In genomic region chr1:162939035-162939434, GRCh38 we compare ENCODE assay signal across 17 cellular contexts.
DNase-seq lines count a peak whose midpoint lies in the region; ATAC-seq, FAIRE-seq and TF ChIP-seq lines count a peak whose summit lies in the region.
"Had no signal": no experiment of that assay in that cellular context is flagged by ENCODE, and none has a peak within 500 bp of the region (broad histone marks: within the 10 kb centered on the region; RNA-seq: fewer than 3 reads in every experiment).

No MANE protein-coding gene starts in this region.

- H3K4me1 ChIP-seq in OCI-LY1 (ENCODE audit: insufficient read depth, low read length, severe bottlenecking): no peaks in the 10 kb centered on the region
- H3K4me1 ChIP-seq: SJSA1 had no signal

- H3K27me3 ChIP-seq in OCI-LY1 (ENCODE audit: insufficient read depth, low read length): no peaks in the 10 kb centered on the region
- H3K27me3 ChIP-seq: SJSA1 had no signal

- H3K27ac ChIP-seq in OCI-LY1 (ENCODE audit: low read depth, low read length, poor library complexity, severe bottlenecking): no peak overlapping the region
- no peak overlapping the region for H3K27ac ChIP-seq in substantia nigra (ENCODE audit: low read depth, low read length, poor library complexity, severe bottlenecking)
- H3K27ac ChIP-seq: SJSA1 had no signal

- TF ChIP-seq CTCF in AG10803 (conservative IDR thresholded peaks at IDR 0.05; ENCODE audit: low read length) (peak; percentile 31), GM12872 (IDR thresholded peaks at IDR 0.05; ENCODE audit: insufficient read depth, low read depth, low read length) (peak; percentile 18; the same call in 1 of the 3 replicates), OCI-LY1 (IDR thresholded peaks at IDR 0.05; ENCODE audit: low read length) (peak; percentile 19; the same call in 1 of the 2 replicates), epithelial cell of proximal tubule (conservative IDR thresholded peaks at IDR 0.05; ENCODE audit: low read depth, low read length) (peak; percentile 15)

- no peaks in the 10 kb centered on the region for H3K9me2 ChIP-seq in OCI-LY1 (ENCODE audit: low read depth, low read length)

- H3K4me3 ChIP-seq in AG10803 (ENCODE audit: low read length) (no peak overlapping the region), OCI-LY1 (ENCODE audit: low read depth, low read length, poor library complexity, severe bottlenecking) (no peak overlapping the region), epithelial cell of proximal tubule (ENCODE audit: low read depth, low read length) (no peak overlapping the region)
- H3K4me3 ChIP-seq: SJSA1 had no signal

- no peak for DNase-seq in AG10803 (ENCODE audit: low read depth)
- DNase-seq in epithelial cell of proximal tubule (ENCODE audit: low read depth): no peak
- DNase-seq in urothelium cell line (ENCODE audit: low spot score): no peak
- no peak for DNase-seq in substantia nigra (lab: John Stamatoyannopoulos, UW)
- DNase-seq: C1 segment of cervical spinal cord, H7, KBM-7, NCI-H1048, NCI-H146, NCI-H2081, NCI-H524 treated with DMSO at 0.1 percent for 48 hours, T-cell, T1000 had no signal

- H3F3A ChIP-seq in OCI-LY1 (ENCODE audit: insufficient read depth, low read length): no peaks in the 10 kb centered on the region

- no peak for FAIRE-seq in urothelium cell line (lab: Jason Lieb, UNC)

- H3K9ac ChIP-seq in OCI-LY1 (ENCODE audit: low read length): no peak overlapping the region

- no peak overlapping the region for H3K4me2 ChIP-seq in OCI-LY1 (ENCODE audit: low read length)

- H3K9me3 ChIP-seq in OCI-LY1 (ENCODE audit: low read length): no peaks in the 10 kb centered on the region
- H3K9me3 ChIP-seq: SJSA1 had no signal

- H4K20me1 ChIP-seq in OCI-LY1 (ENCODE audit: insufficient read depth, low read length): no peaks in the 10 kb centered on the region

- no peak overlapping the region for H2AFZ ChIP-seq in OCI-LY1 (ENCODE audit: low read length)

- H3K79me2 ChIP-seq in OCI-LY1 (ENCODE audit: insufficient read depth, low read length): no peaks in the 10 kb centered on the region

- H3K36me3 ChIP-seq in OCI-LY1 (ENCODE audit: insufficient read depth, low read length): no peaks in the 10 kb centered on the region
- H3K36me3 ChIP-seq: SJSA1 had no signal

- ATAC-seq in GM21717 (IDR thresholded peaks at IDR 0.05; ENCODE audit: unreplicated experiment): no peak
- ATAC-seq: T-cell had no signal
